1 cellular context compared by ENCODE assay signal in the genomic region with DNA sequence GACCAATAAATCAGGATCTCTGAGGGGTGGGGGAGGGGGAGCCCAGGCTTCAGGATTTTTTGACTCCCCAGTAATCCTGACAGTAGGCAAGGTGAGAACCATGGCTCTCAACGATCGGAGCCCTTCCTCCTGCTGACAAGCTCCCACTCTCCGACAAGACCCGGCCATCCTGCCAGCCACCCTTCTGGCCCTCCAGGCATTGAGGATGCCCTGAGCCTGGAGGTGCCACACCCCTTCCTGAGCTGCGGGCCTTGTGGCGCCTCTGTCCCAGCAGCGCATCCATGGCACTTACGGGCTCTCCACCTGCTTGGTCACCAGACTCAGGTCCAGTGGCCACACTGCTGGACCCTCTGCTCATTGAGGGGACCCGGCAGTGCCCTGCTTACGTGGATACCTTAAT.
TF ChIP-seq lines count a peak whose summit lies in the region.

No MANE protein-coding gene starts in this region.

TF ChIP-seq in GM12878, 131 proteins besides CTCF, POLR2A, EP300 and RAD21:
- TF ChIP-seq PAX5 (IDR thresholded peaks at IDR 0.05; ENCODE audit: borderline replicate concordance, low read depth, low read length): no peak
- TF ChIP-seq, protein P1, sequence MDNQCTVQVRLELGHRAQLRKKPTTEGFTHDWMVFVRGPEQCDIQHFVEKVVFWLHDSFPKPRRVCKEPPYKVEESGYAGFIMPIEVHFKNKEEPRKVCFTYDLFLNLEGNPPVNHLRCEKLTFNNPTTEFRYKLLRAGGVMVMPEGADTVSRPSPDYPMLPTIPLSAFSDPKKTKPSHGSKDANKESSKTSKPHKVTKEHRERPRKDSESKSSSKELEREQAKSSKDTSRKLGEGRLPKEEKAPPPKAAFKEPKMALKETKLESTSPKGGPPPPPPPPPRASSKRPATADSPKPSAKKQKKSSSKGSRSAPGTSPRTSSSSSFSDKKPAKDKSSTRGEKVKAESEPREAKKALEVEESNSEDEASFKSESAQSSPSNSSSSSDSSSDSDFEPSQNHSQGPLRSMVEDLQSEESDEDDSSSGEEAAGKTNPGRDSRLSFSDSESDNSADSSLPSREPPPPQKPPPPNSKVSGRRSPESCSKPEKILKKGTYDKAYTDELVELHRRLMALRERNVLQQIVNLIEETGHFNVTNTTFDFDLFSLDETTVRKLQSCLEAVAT (IDR thresholded peaks at IDR 0.05): 0 out of 2 replicates have a peak, but pooled peaks have one; percentile 15
